30 cellular contexts compared by ENCODE assay signal in the genomic region with DNA sequence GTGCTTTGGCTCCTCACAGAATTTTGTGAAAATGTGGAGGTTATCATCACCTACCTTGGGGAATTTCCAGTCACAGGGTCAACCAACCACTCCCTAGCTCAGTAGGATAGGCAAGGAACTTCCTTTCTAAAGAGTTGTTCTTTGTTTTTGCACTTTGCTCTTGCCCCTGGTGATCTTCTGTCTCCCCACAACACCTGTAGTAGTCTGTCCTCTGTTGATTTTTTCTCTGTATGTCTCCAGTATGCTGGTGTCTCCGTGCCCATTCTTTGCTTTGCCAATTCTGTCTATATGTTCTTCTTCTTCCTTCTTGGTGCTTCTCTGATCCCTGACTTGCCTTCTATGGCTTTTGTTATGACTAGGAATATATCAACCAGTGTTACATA. TPM values are rescaled to one million over a fixed set of nuclear protein-coding genes. Genes with fewer than 3 reads are reported as not detected.
DNase-seq lines count a peak whose midpoint lies in the region; ATAC-seq and TF ChIP-seq lines count a peak whose summit lies in the region.
"Had no signal": no experiment of that assay in that cellular context is flagged by ENCODE, and none has a peak within 500 bp of the region (broad histone marks: within the 10 kb centered on the region; RNA-seq: fewer than 3 reads in every experiment).

No MANE protein-coding gene starts in this region.

- TF ChIP-seq CTCF in colonic mucosa (IDR thresholded peaks at IDR 0.05) (no peak), stomach (IDR thresholded peaks at IDR 0.05) (no peak), left lung (IDR thresholded peaks at IDR 0.05) (no peak)

- intact Hi-C loops in colonic mucosa (cut with DNase I), result no loop called here
- intact Hi-C loops in stomach (cut with DNase I; ENCODE audit: low total_unique reads), result no loop called here
- intact Hi-C loops in left lung (cut with DNase I), result no loop called here

- TF ChIP-seq POLR2A in stomach (IDR thresholded peaks at IDR 0.05), result no peak

- H3K27me3 ChIP-seq in colonic mucosa, result no peaks in the 10 kb centered on the region
- H3K27me3 ChIP-seq in stomach, result peaks cover 0 to 80% (median 13%) of the 10 kb centered on the region in 3 donors
- peaks cover 17 to 70% of the 10 kb centered on the region in 2 donors for H3K27me3 ChIP-seq in left lung

- DNase-seq in colonic mucosa (peak; percentile 37), stomach (no peak), SIG-M5 treated with dmso at 0.1 percent for 504 hours (lab: John Stamatoyannopoulos, UW; ENCODE audit: unreplicated experiment) (no peak), left lung (no peak)
- DNase-seq: activated CD4-positive, CD25-positive, alpha-beta regulatory T cell treated with anti-CD3 and anti-CD28 coated beads, Interleukin-2, amount 50 U/mL, for 72 hours; activated CD8-positive, alpha-beta T cell treated with anti-CD3 and anti-CD28 coated beads, Interleukin-2, amount 10 ng/mL, durations not matched to agents 7 days and 5 days; activated effector memory CD4-positive, alpha-beta T cell treated with Interleukin-2 at 50 U/mL for 16 hours; activated T-cell treated with anti-CD3 and anti-CD28 coated beads for 4 hours; CD4-positive, alpha-beta T cell; cerebellar nuclear complex; GOT3; heart right ventricle; Kasumi-1; mesendoderm; NCI-H1694; NCI-H510A; pancreas; spleen; stimulated activated CD4-positive, alpha-beta T cell treated with anti-CD3 and anti-CD28 coated beads, Interleukin-2, amount 100 ng/mL, for 48 hours; stimulated activated naive B cell treated with anti-CD40 and anti-IgM and Interleukin-4, amounts not matched to agents 10 μg/mL and 1 μg/mL and 100 μg/mL, for 72 hours; T-helper 1 cell had no signal

- H3K9me3 ChIP-seq in colonic mucosa (no peaks in the 10 kb centered on the region), stomach (no peaks in the 10 kb centered on the region), left lung (no peaks in the 10 kb centered on the region)
- H3K9me3 ChIP-seq: heart right ventricle, pancreas, right atrium auricular region, spleen, thoracic aorta had no signal

- TF ChIP-seq EP300 in stomach (IDR thresholded peaks at IDR 0.05), result no peak

- H3K9ac ChIP-seq in colonic mucosa (ENCODE audit: low read depth in 2 of 2, low read length in 2 of 2), result no peak overlapping the region

- ATAC-seq in GM18861 (IDR thresholded peaks at IDR 0.05; ENCODE audit: unreplicated experiment) (peak; percentile 32), GM21786 (IDR thresholded peaks at IDR 0.05; ENCODE audit: unreplicated experiment) (peak; percentile 26), esophagus mucosa (no peak), left lung (no peak)
- ATAC-seq: activated CD8-positive, alpha-beta T cell treated with anti-CD3 and anti-CD28 coated beads, Interleukin-2, amount 10 ng/mL, durations not matched to agents 7 days and 5 days; heart right ventricle had no signal

- H3K4me1 ChIP-seq in colonic mucosa (peaks cover 5% of the 10 kb centered on the region), stomach (peaks cover 0 to 6% (median 0%) of the 10 kb centered on the region in 4 donors), left lung (no peaks in the 10 kb centered on the region)
- H3K4me1 ChIP-seq: heart right ventricle, pancreas, right atrium auricular region, spleen had no signal

- H3K4me3 ChIP-seq in colonic mucosa, result no peak overlapping the region
- H3K4me3 ChIP-seq in stomach, result no peak overlapping the region
- no peak overlapping the region for H3K4me3 ChIP-seq in left lung
- H3K4me3 ChIP-seq: heart right ventricle, pancreas, right atrium auricular region, spleen, thoracic aorta had no signal

- H3K36me3 ChIP-seq in colonic mucosa (no peaks in the 10 kb centered on the region), stomach (no peaks in the 10 kb centered on the region), left lung (no peaks in the 10 kb centered on the region)
- H3K36me3 ChIP-seq: heart right ventricle, pancreas, right atrium auricular region, spleen, thoracic aorta had no signal

- WGBS in stomach, 5 donors, result 52 to 75% (median 60%) methylated on average over 1 of the region's 1 CpG

- H3K27ac ChIP-seq in colonic mucosa (peak overlapping the region; percentile 83), stomach (peak overlapping the region in 3 of 5 donors; percentile 28 to 69 (median 60)), left lung (no peak overlapping the region)
- H3K27ac ChIP-seq: epithelial cell of prostate, heart right ventricle, pancreas, right atrium auricular region, spleen, thoracic aorta had no signal

RNA-seq across cellular contexts. Expression of gene TRIM31, which starts 0.5 kb away (rescaled TPM):
- total RNA-seq in colonic mucosa (10 to 100 TPM; 44.4 to 51.2 TPM), stomach (10 to 100 TPM in 2 of 5 donors, 1 to 10 TPM in 1, not detected in 2; 4.6 to 12.3 (median 11.0) TPM), esophagus mucosa (0.20 TPM), left lung (under 1 TPM; 0.39 to 0.99 TPM)
- 10 to 100 TPM in 1 of 3 donors, 1 to 10 TPM in 2; 1.2 to 52.2 (median 4.3) TPM for polyA plus RNA-seq in stomach
- total RNA-seq: activated CD8-positive, alpha-beta T cell treated with anti-CD3 and anti-CD28 coated beads, Interleukin-2, amount 10 ng/mL, durations not matched to agents 7 days and 5 days; CD4-positive, alpha-beta T cell; fibroblast of villous mesenchyme; heart right ventricle; right atrium auricular region; RPMI7951; SK-MEL-5; spleen had no signal
- polyA plus RNA-seq: heart right ventricle had no signal

RNA-seq across cellular contexts. Expression of gene TRIM40, which starts 22.6 kb away (rescaled TPM):
- total RNA-seq in colonic mucosa, result 10 to 100 TPM; 10.7 to 17.0 TPM
- not detected for total RNA-seq in stomach
- polyA plus RNA-seq in stomach, result not detected
- total RNA-seq in esophagus mucosa, result not detected
- not detected for total RNA-seq in left lung
- total RNA-seq: activated CD8-positive, alpha-beta T cell treated with anti-CD3 and anti-CD28 coated beads, Interleukin-2, amount 10 ng/mL, durations not matched to agents 7 days and 5 days; CD4-positive, alpha-beta T cell; fibroblast of villous mesenchyme; heart right ventricle; pancreas; right atrium auricular region; RPMI7951; SK-MEL-5; thoracic aorta had no signal
- polyA plus RNA-seq: heart right ventricle, pancreas, spleen had no signal

RNA-seq across cellular contexts. Expression of gene RNF39, which starts 37.8 kb away (rescaled TPM):
- total RNA-seq in colonic mucosa (1 to 10 TPM in 1 of 2 donors, under 1 TPM in 1; 0.93 to 1.6 TPM), stomach (10 to 100 TPM in 1 of 5 donors, 1 to 10 TPM in 1, under 1 TPM in 1, not detected in 2; 0.18 to 13.5 (median 7.1) TPM), esophagus mucosa (2.6 TPM), left lung (1 to 10 TPM; 2.7 to 3.2 TPM)
- polyA plus RNA-seq in stomach, result 1 to 10 TPM; 2.4 to 3.4 (median 3.2) TPM
- total RNA-seq: activated CD8-positive, alpha-beta T cell treated with anti-CD3 and anti-CD28 coated beads, Interleukin-2, amount 10 ng/mL, durations not matched to agents 7 days and 5 days; CD4-positive, alpha-beta T cell; fibroblast of villous mesenchyme; heart right ventricle; RPMI7951; SK-MEL-5; spleen; thoracic aorta had no signal
- polyA plus RNA-seq: spleen had no signal

RNA-seq across cellular contexts. Expression of gene PPP1R11, which starts 46.4 kb away (rescaled TPM):
- total RNA-seq in colonic mucosa (10 to 100 TPM; 77.9 to 87.1 TPM), stomach (100 to 1,000 TPM in 1 of 5 donors, 10 to 100 TPM in 3, 1 to 10 TPM in 1; 1.2 to 141 (median 30.4) TPM), esophagus mucosa (46.3 TPM), left lung (10 to 100 TPM; 57.0 to 60.0 TPM)
- polyA plus RNA-seq in stomach, result 100 to 1,000 TPM in 1 of 3 donors, 10 to 100 TPM in 2; 67.8 to 106 (median 69.7) TPM

RNA-seq across cellular contexts. Expression of gene TRIM10, which starts 47.6 kb away (rescaled TPM):
- total RNA-seq in colonic mucosa (1 to 10 TPM; 3.8 to 3.9 TPM), stomach (1 to 10 TPM in 1 of 5 donors, under 1 TPM in 2, not detected in 2; 0.37 to 2.3 (median 0.58) TPM), esophagus mucosa (not detected), left lung (not detected)
- not detected for polyA plus RNA-seq in stomach
- total RNA-seq: activated CD8-positive, alpha-beta T cell treated with anti-CD3 and anti-CD28 coated beads, Interleukin-2, amount 10 ng/mL, durations not matched to agents 7 days and 5 days; CD4-positive, alpha-beta T cell; fibroblast of villous mesenchyme; heart right ventricle; right atrium auricular region; RPMI7951; SK-MEL-5; thoracic aorta had no signal
- polyA plus RNA-seq: heart right ventricle had no signal

Comparison
In these comparisons a context has a peak if more than half of its experiments do, and no peak if none do; other contexts are left out.
1. ATAC-seq: peak in GM18861 (single experiment) and GM21786 (single experiment); none in esophagus mucosa (single experiment) and left lung (single experiment).
2. H3K27ac ChIP-seq: peak in colonic mucosa (single experiment) and stomach (3 of 5); none in left lung (0 of 2).
3. RNA of gene TRIM40, which starts 22.6 kb away (total RNA-seq): 10.7 to 17.0 TPM in colonic mucosa; not detected in left lung, not detected in stomach and not detected in esophagus mucosa (single experiment); every median in the first group is over 4 times any median in the second.